In the genomic region with DNA sequence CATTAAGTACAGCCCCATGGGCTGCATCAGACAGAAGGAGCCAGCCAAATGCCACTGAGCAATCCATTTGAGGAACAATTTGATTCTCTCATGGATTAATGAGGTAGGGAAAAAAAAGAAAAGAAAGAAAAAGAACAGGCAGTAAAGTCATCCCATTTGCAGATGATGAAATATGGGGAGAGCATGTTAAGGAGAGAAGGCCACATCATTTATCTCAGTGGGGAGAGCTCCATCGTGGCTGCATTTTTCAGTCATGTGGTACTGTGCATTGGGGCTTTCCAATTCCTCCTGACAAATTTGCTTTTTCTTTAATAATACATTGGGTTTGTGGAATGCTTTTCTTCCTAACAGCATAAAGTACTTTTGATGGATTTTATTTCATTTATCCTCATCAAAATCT, we compare ENCODE assay signal across 29 cellular contexts.
DNase-seq lines count a peak whose midpoint lies in the region; ATAC-seq and TF ChIP-seq lines count a peak whose summit lies in the region.
"Had no signal": no experiment of that assay in that cellular context is flagged by ENCODE, and none has a peak within 500 bp of the region (broad histone marks: within the 10 kb centered on the region; RNA-seq: fewer than 3 reads in every experiment).

No MANE protein-coding gene starts in this region.

- H3K27ac ChIP-seq in osteoblast (ENCODE audit: low read depth, low read length): peak overlapping the region; percentile 9
- H3K27ac ChIP-seq: prostate gland, skin epidermis, thyroid gland, WERI-Rb-1 had no signal

- ATAC-seq in activated naive CD4-positive, alpha-beta T cell treated with anti-CD3 and anti-CD28 coated beads, Interleukin-2, amount 50 U/mL, for 72 hours: no peak
- no peak for ATAC-seq in GM21737 (IDR thresholded peaks at IDR 0.05; ENCODE audit: unreplicated experiment)
- ATAC-seq: activated CD8-positive, alpha-beta memory T cell treated with anti-CD3 and anti-CD28 coated beads, Interleukin-2, amount 10 ng/mL, durations not matched to agents 7 days and 5 days; activated T-cell treated with anti-CD3 and anti-CD28 coated beads, Interleukin-2, amount 50 U/mL, for 72 hours; CD8-positive, alpha-beta T cell; left colon; PC-3; stimulated activated naive CD8-positive, alpha-beta T cell treated with anti-CD3 and anti-CD28 coated beads, Interleukin-15, amount 100 ng/mL, for 72 hours had no signal

- H3K9me3 Mint-ChIP-seq in activated naive CD4-positive, alpha-beta T cell treated with anti-CD3 and anti-CD28 coated beads, Interleukin-2, amount 50 U/mL, for 72 hours: no peaks in the 10 kb centered on the region
- H3K9me3 Mint-ChIP-seq: activated naive CD4-positive, alpha-beta T cell treated with anti-CD3 and anti-CD28 coated beads for 36 hours; CD8-positive, alpha-beta T cell; stimulated activated naive CD8-positive, alpha-beta T cell treated with anti-CD3 and anti-CD28 coated beads, Interleukin-15, amount 100 ng/mL, for 72 hours had no signal

- no peak overlapping the region for H3K4me2 ChIP-seq in osteoblast (ENCODE audit: insufficient read depth, low read length)

- H4K20me1 ChIP-seq in osteoblast (ENCODE audit: insufficient read depth, low read length): no peaks in the 10 kb centered on the region

- peaks cover 16% of the 10 kb centered on the region for H3K4me1 ChIP-seq in osteoblast (ENCODE audit: insufficient read depth, low read length)
- H3K4me1 ChIP-seq: prostate gland, thyroid gland had no signal

- no peak overlapping the region for H3K27ac Mint-ChIP-seq in activated naive CD4-positive, alpha-beta T cell treated with anti-CD3 and anti-CD28 coated beads, Interleukin-2, amount 50 U/mL, for 72 hours
- H3K27ac Mint-ChIP-seq: activated CD8-positive, alpha-beta memory T cell treated with anti-CD3 and anti-CD28 coated beads, Interleukin-2, amount 10 ng/mL, durations not matched to agents 7 days and 5 days; activated naive CD4-positive, alpha-beta T cell treated with anti-CD3 and anti-CD28 coated beads for 36 hours; activated T-cell treated with anti-CD3 and anti-CD28 coated beads, Interleukin-2, amount 50 U/mL, for 72 hours; CD8-positive, alpha-beta T cell; stimulated activated naive CD8-positive, alpha-beta T cell treated with anti-CD3 and anti-CD28 coated beads, Interleukin-15, amount 100 ng/mL, for 72 hours had no signal

- H3K9me3 ChIP-seq in osteoblast (ENCODE audit: low read depth, low read length): no peaks in the 10 kb centered on the region
- H3K9me3 ChIP-seq: prostate gland, thyroid gland had no signal

- TF ChIP-seq CTCF in osteoblast (IDR thresholded peaks at IDR 0.05; ENCODE audit: extremely low read depth, low read depth, low read length): no peak

- no peaks in the 10 kb centered on the region for H3K79me2 ChIP-seq in osteoblast (ENCODE audit: insufficient read depth, low read length)

- H2AFZ ChIP-seq in osteoblast (ENCODE audit: low read length): no peak overlapping the region

- H3K27me3 ChIP-seq in osteoblast (ENCODE audit: insufficient read depth, low read length): peaks cover 9% of the 10 kb centered on the region
- H3K27me3 ChIP-seq: thyroid gland had no signal

- peak; percentile 60 for DNase-seq in EH (ENCODE audit: low read depth)
- DNase-seq in NCI-H226: peak; percentile 30
- peak; percentile 40 for DNase-seq in fibroblast of gingiva (ENCODE audit: low read depth)
- no peak for DNase-seq in osteoblast (ENCODE audit: insufficient read length, low spot score, missing footprints)
- no peak for DNase-seq in activated gamma-delta T cell (lab: John Stamatoyannopoulos, UW)
- no peak for DNase-seq in NCI-H2029 (lab: John Stamatoyannopoulos, UW)
- no peak for DNase-seq in activated naive CD4-positive, alpha-beta T cell treated with anti-CD3 and anti-CD28 coated beads, Interleukin-2, amount 50 U/mL, for 72 hours (ENCODE audit: low spot score in 2 of 2)
- DNase-seq: activated CD4-positive, alpha-beta T cell treated with anti-CD3 and anti-CD28 coated beads, Interleukin-2, amount 50 U/mL, for 1 hour; activated CD8-positive, alpha-beta memory T cell treated with anti-CD3 and anti-CD28 coated beads, Interleukin-2, amount 10 ng/mL, durations not matched to agents 7 days and 5 days; activated naive CD4-positive, alpha-beta T cell treated with anti-CD3 and anti-CD28 coated beads for 36 hours; activated T-cell treated with anti-CD3 and anti-CD28 coated beads, Interleukin-2, amount 50 U/mL, for 72 hours; anterior cingulate cortex; CD8-positive, alpha-beta T cell; left colon; NCI-H1092 treated with DMSO at 0.1 percent for 48 hours; NCI-H187; NCI-H526; NK-92 treated with Interleukin-12 subunit alpha and Interleukin-12 subunit beta, amount 100 ng/mL, for 24 hours; PC-3; SHP77 treated with DMSO at 0.1 percent for 48 hours; stimulated activated CD8-positive, alpha-beta memory T cell treated with anti-CD3 and anti-CD28 coated beads, Interleukin-4, amount 100 ng/mL, for 48 hours; stimulated activated naive CD8-positive, alpha-beta T cell treated with anti-CD3 and anti-CD28 coated beads, Interleukin-15, amount 100 ng/mL, for 72 hours; SW 1271; T-helper 9 cell; thyroid gland; WERI-Rb-1 had no signal

- H3K36me3 Mint-ChIP-seq in activated naive CD4-positive, alpha-beta T cell treated with anti-CD3 and anti-CD28 coated beads, Interleukin-2, amount 50 U/mL, for 72 hours: no peaks in the 10 kb centered on the region
- H3K36me3 Mint-ChIP-seq: activated CD8-positive, alpha-beta memory T cell treated with anti-CD3 and anti-CD28 coated beads, Interleukin-2, amount 10 ng/mL, durations not matched to agents 7 days and 5 days; CD8-positive, alpha-beta T cell had no signal

- no peaks in the 10 kb centered on the region for H3K36me3 ChIP-seq in osteoblast (ENCODE audit: insufficient read depth, low read length)
- H3K36me3 ChIP-seq: prostate gland, thyroid gland, WERI-Rb-1 had no signal

- no peak overlapping the region for H3K4me3 ChIP-seq in osteoblast (ENCODE audit: insufficient read depth, low read length)
- H3K4me3 ChIP-seq: prostate gland, skin epidermis, thyroid gland had no signal

Comparison
In these comparisons a context has a peak if more than half of its experiments do, and no peak if none do; other contexts are left out.
1. DNase-seq: peak in EH (single experiment), NCI-H226 (single experiment) and fibroblast of gingiva (single experiment); none in osteoblast (single experiment), activated gamma-delta T cell (single experiment), NCI-H2029 (single experiment) and activated naive CD4-positive, alpha-beta T cell treated with anti-CD3 and anti-CD28 coated beads, Interleukin-2, amount 50 U/mL, for 72 hours (0 of 2).